In genomic region chr5:173198049-173198448, GRCh38 we compare ENCODE assay signal across 15 cellular contexts. TPM values are rescaled to one million over a fixed set of nuclear protein-coding genes. Genes with fewer than 3 reads are reported as not detected.
A peak's percentile ranks its signal among the peaks of the same experiment; 100 is the strongest.
DNase-seq lines count a peak whose midpoint lies in the region; ATAC-seq and TF ChIP-seq lines count a peak whose summit lies in the region.
"Had no signal": no experiment of that assay in that cellular context is flagged by ENCODE, and none has a peak within 500 bp of the region (broad histone marks: within the 10 kb centered on the region; RNA-seq: fewer than 3 reads in every experiment).

No MANE protein-coding gene starts in this region.

- ATAC-seq in heart left ventricle (peak in 3 of 4 donors; percentile 60 to 65 (median 60)), right cardiac atrium (peak; percentile 37 to 41)
- ATAC-seq: HCT116 had no signal

- peak; percentile 21 for DNase-seq in AG08395 (ENCODE audit: low spot score)
- DNase-seq in GM23248: peak; percentile 15
- DNase-seq in heart left ventricle: peak in 4 of 5 donors; percentile 28 to 57 (median 44)
- peak; percentile 33 to 74 (median 65) for DNase-seq in right cardiac atrium
- no peak for DNase-seq in head of caudate nucleus
- no peak for DNase-seq in cerebellar cortex (ENCODE audit: low spot score)
- no peak for DNase-seq in activated CD4-positive, CD25-positive, alpha-beta regulatory T cell (lab: John Stamatoyannopoulos, UW)
- no peak for DNase-seq in cerebellum (ENCODE audit: low spot score)
- DNase-seq: AML-193; Caco-2; CD8-positive, alpha-beta memory T cell; GF-D8 had no signal

- no peak overlapping the region for H2AFZ ChIP-seq in GM23248

- H3K4me3 ChIP-seq in GM23248 (no peak overlapping the region), heart left ventricle (no peak overlapping the region), right cardiac atrium (ENCODE audit: low read length) (no peak overlapping the region)
- H3K4me3 ChIP-seq: BLaER1 had no signal

- in situ Hi-C loops in GM23248 (cut with MboI): no loop called here

- H3K9ac ChIP-seq in GM23248: no peak overlapping the region
- H3K9ac ChIP-seq: BLaER1 had no signal

- H3K27me3 ChIP-seq in GM23248 (replicated peaks; ENCODE audit: insufficient read depth) (peaks cover 26% of the 10 kb centered on the region), heart left ventricle (peaks cover 0 to 23% (median 0%) of the 10 kb centered on the region in 9 donors), right cardiac atrium (ENCODE audit: control insufficient read depth, insufficient read depth) (no peaks in the 10 kb centered on the region)
- H3K27me3 ChIP-seq: BLaER1 had no signal

- H3K27ac ChIP-seq in GM23248: no peak overlapping the region
- H3K27ac ChIP-seq in heart left ventricle: peak overlapping the region in 6 of 12 donors; percentile 49 to 68 (median 56)
- no peak overlapping the region for H3K27ac ChIP-seq in right cardiac atrium (ENCODE audit: low read length)
- H3K27ac ChIP-seq: BLaER1, HL-60 had no signal

- WGBS in GM23248 (ENCODE audit: low coverage in 1 of 2, low lambda C conversion rate in 2 of 2, missing lambda C conversion rate in 2 of 2), 2 experiments: 5 to 8% methylated on average over 7 of the region's 7 CpGs
- 59 to 73% (median 60%) methylated on average over 6 to 7 of the region's 7 CpGs for WGBS in heart left ventricle, 4 donors
- WGBS in right cardiac atrium: 50% methylated on average over 7 of the region's 7 CpGs

- no peaks in the 10 kb centered on the region for H3K9me2 ChIP-seq in GM23248 (ENCODE audit: insufficient read depth)

- TF ChIP-seq POLR2A in heart left ventricle (IDR thresholded peaks at IDR 0.05): no peak

- H3K36me3 ChIP-seq in GM23248 (ENCODE audit: low read depth) (no peaks in the 10 kb centered on the region), heart left ventricle (no peaks in the 10 kb centered on the region)
- H3K36me3 ChIP-seq: BLaER1 had no signal

- no peaks in the 10 kb centered on the region for H3K79me2 ChIP-seq in GM23248 (ENCODE audit: insufficient read depth)

- H3K4me1 ChIP-seq in GM23248 (ENCODE audit: insufficient read depth) (peaks cover 14% of the 10 kb centered on the region), heart left ventricle (peaks cover 0 to 21% (median 5%) of the 10 kb centered on the region in 12 donors), right cardiac atrium (ENCODE audit: control insufficient read depth, insufficient read depth, low read length) (no peaks in the 10 kb centered on the region)
- H3K4me1 ChIP-seq: BLaER1, Caco-2 had no signal

- intact Hi-C loops in heart left ventricle (cut with DNase I) (loop anchor here in 1 of 10 donors (5.0 kb wide), 1 partner anchor 186 kb away; no protein-coding TSS in a partner anchor), right cardiac atrium (cut with DNase I) (no loop called here), head of caudate nucleus (cut with DNase I) (no loop called here)

- H4K20me1 ChIP-seq in GM23248 (ENCODE audit: insufficient read depth): no peaks in the 10 kb centered on the region
- H4K20me1 ChIP-seq: BLaER1 had no signal

- H3F3A ChIP-seq in GM23248 (ENCODE audit: insufficient read depth): peaks cover 7% of the 10 kb centered on the region; the same call in 1 of the 2 replicates

- H3K9me3 ChIP-seq in GM23248 (ENCODE audit: low read depth): no peaks in the 10 kb centered on the region
- H3K9me3 ChIP-seq in heart left ventricle: peaks cover 0 to 16% (median 6%) of the 10 kb centered on the region in 12 donors
- H3K9me3 ChIP-seq in right cardiac atrium (ENCODE audit: control insufficient read depth, low read length): no peaks in the 10 kb centered on the region

- H3K4me2 ChIP-seq in GM23248 (ENCODE audit: unreplicated experiment): no peak overlapping the region
- H3K4me2 ChIP-seq: BLaER1 had no signal

- TF ChIP-seq CTCF in heart left ventricle (IDR thresholded peaks at IDR 0.05): no peak

RNA-seq across cellular contexts. Expression of gene NKX2-5, which starts 37.0 kb away (rescaled TPM):
- not detected in 2 replicates for total RNA-seq in GM23248 (2014; rRNA removed; shearing (Covaris generic))
- 0.11 TPM in 1 of 2 replicates, not detected in the other for polyA plus RNA-seq in GM23248 (2016; fragmentation: Nextera tagmentation; extraction: Ambion mirVana)
- total RNA-seq in heart left ventricle: 100 to 1,000 TPM; 132 to 451 (median 247) TPM
- polyA plus RNA-seq in heart left ventricle: 100 to 1,000 TPM; 153 to 356 TPM
- total RNA-seq in right cardiac atrium: 100 to 1,000 TPM; 176 to 241 (median 220) TPM
- polyA plus RNA-seq in right cardiac atrium: 250 TPM
- total RNA-seq in cerebellum: not detected
- total RNA-seq: Caco-2 had no signal
- polyA plus RNA-seq: CD8-positive, alpha-beta memory T cell had no signal

RNA-seq across cellular contexts. Expression of gene BNIP1, which starts 53.7 kb away (rescaled TPM):
- 7.3 and 14.1 TPM in 2 replicates for total RNA-seq in GM23248 (2014; rRNA removed; shearing (Covaris generic))
- polyA plus RNA-seq in GM23248 (2016; fragmentation: Nextera tagmentation; extraction: Ambion mirVana) (13.7 and 15.7 TPM in 2 replicates), heart left ventricle (10 to 100 TPM; 11.6 to 18.3 TPM), right cardiac atrium (12.1 TPM)
- total RNA-seq in heart left ventricle (10 to 100 TPM in 3 of 9 donors, 1 to 10 TPM in 6; 8.0 to 11.7 (median 8.9) TPM), right cardiac atrium (10 to 100 TPM in 3 of 4 donors, 1 to 10 TPM in 1; 8.7 to 13.1 (median 11.0) TPM), cerebellum (9.2 TPM)

Comparison
In these comparisons a context has a peak if more than half of its experiments do, and no peak if none do; other contexts are left out.
1. DNase-seq: peak in AG08395 (single experiment), GM23248 (single experiment), heart left ventricle (4 of 5) and right cardiac atrium (3 of 3); none in head of caudate nucleus (0 of 42), cerebellar cortex (single experiment), activated CD4-positive, CD25-positive, alpha-beta regulatory T cell (0 of 4) and cerebellum (single experiment).
2. RNA of gene NKX2-5, which starts 37.0 kb away (total RNA-seq): 132 to 451 TPM in heart left ventricle and 176 to 241 TPM in right cardiac atrium; not detected in GM23248 and not detected in cerebellum (single experiment); every median in the first group is over 100 times any median in the second.